In the genomic region with DNA sequence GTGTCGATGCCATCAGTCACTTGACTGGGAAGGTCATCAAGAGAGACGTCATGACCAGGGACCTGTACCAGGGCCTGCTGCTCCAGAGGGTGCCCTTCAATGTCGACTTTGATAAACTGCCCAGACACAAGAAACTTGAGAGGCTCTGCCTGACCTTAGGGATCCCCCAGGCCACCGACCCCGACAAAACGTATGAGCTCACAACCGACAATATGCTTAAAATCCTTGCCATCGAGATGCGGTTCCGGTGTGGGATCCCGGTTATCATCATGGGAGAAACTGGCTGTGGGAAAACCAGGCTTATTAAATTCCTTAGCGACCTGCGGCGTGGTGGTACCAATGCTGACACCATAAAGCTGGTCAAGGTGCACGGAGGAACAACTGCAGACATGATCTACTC, we compare ENCODE assay signal across 24 cellular contexts.
"Had no signal": no experiment of that assay in that cellular context is flagged by ENCODE, and none has a peak within 500 bp of the region (broad histone marks: within the 10 kb centered on the region; RNA-seq: fewer than 3 reads in every experiment).

No MANE protein-coding gene starts in this region.

- H3K27ac ChIP-seq: brain microvascular endothelial cell, cardiac muscle cell, Peyer's patch, RWPE1, SJCRH30 had no signal

- H3K4me3 ChIP-seq: cardiac muscle cell, Peyer's patch, SJCRH30 had no signal

- H3K27ac Mint-ChIP-seq: activated CD8-positive, alpha-beta T cell treated with anti-CD3 and anti-CD28 coated beads, Interleukin-2, amount 10 ng/mL, durations not matched to agents 7 days and 5 days; activated naive CD4-positive, alpha-beta T cell treated with anti-CD3 and anti-CD28 coated beads, Interleukin-2, amount 10 ng/mL, durations not matched to agents 7 days and 5 days; activated naive CD8-positive, alpha-beta T cell treated with anti-CD3 and anti-CD28 coated beads for 36 hours; WTC11 had no signal

- H3K27me3 ChIP-seq: brain microvascular endothelial cell, cardiac muscle cell, Peyer's patch, SJCRH30 had no signal

- H3K9ac ChIP-seq: SK-N-SH had no signal

- H3K4me2 ChIP-seq: SK-N-SH had no signal

- H3K4me1 Mint-ChIP-seq: WTC11 had no signal

- DNase-seq: activated CD4-positive, alpha-beta T cell treated with anti-CD3 and anti-CD28 coated beads for 48 hours; activated CD4-positive, alpha-beta T cell treated with anti-CD3 and anti-CD28 coated beads, Interleukin-2, amount 50 U/mL, for 4 hours; activated CD4-positive, CD25-positive, alpha-beta regulatory T cell treated with anti-CD3 and anti-CD28 coated beads, Interleukin-2, amount 50 U/mL, for 72 hours; activated CD8-positive, alpha-beta memory T cell treated with anti-CD3 and anti-CD28 coated beads, Interleukin-2, amount 50 U/mL, for 48 hours; activated CD8-positive, alpha-beta T cell treated with anti-CD3 and anti-CD28 coated beads, Interleukin-2, amount 10 ng/mL, durations not matched to agents 7 days and 5 days; activated gamma-delta T cell treated with Interleukin-2 at 50 U/mL for 16 hours; activated naive CD4-positive, alpha-beta T cell treated with anti-CD3 and anti-CD28 coated beads, Interleukin-2, amount 10 ng/mL, durations not matched to agents 7 days and 5 days; activated naive CD8-positive, alpha-beta T cell treated with anti-CD3 and anti-CD28 coated beads for 36 hours; brain microvascular endothelial cell; KG1; NCI-H1048; NCI-H146; NCI-H187 treated with DMSO at 0.1 percent for 48 hours; NCI-H2081 treated with DMSO at 0.1 percent for 48 hours; NCI-H446; NCI-H524; Right ventricle myocardium superior; SJCRH30; SK-N-SH had no signal

- H3K27me3 Mint-ChIP-seq: activated naive CD4-positive, alpha-beta T cell treated with anti-CD3 and anti-CD28 coated beads, Interleukin-2, amount 10 ng/mL, durations not matched to agents 7 days and 5 days; activated naive CD8-positive, alpha-beta T cell treated with anti-CD3 and anti-CD28 coated beads for 36 hours had no signal

- H3K9me3 ChIP-seq: Peyer's patch, SJCRH30, SK-N-SH had no signal

- H3K9me3 Mint-ChIP-seq: activated naive CD4-positive, alpha-beta T cell treated with anti-CD3 and anti-CD28 coated beads, Interleukin-2, amount 10 ng/mL, durations not matched to agents 7 days and 5 days; activated naive CD8-positive, alpha-beta T cell treated with anti-CD3 and anti-CD28 coated beads for 36 hours; activated T-helper 1 cell treated with anti-CD3 and anti-CD28 coated beads, Interleukin-12 subunit alpha, Interleukin-12 subunit beta, Interleukin-2, Interleukin-4 antibody, amounts not matched to agents 30 ng/mL and 10 ng/mL and 1 ng/mL, durations not matched to agents 14 hours and 24 hours and 36 hours; WTC11 had no signal

- H3K4me3 Mint-ChIP-seq: activated CD8-positive, alpha-beta T cell treated with anti-CD3 and anti-CD28 coated beads, Interleukin-2, amount 10 ng/mL, durations not matched to agents 7 days and 5 days; activated naive CD4-positive, alpha-beta T cell treated with anti-CD3 and anti-CD28 coated beads, Interleukin-2, amount 10 ng/mL, durations not matched to agents 7 days and 5 days; activated naive CD8-positive, alpha-beta T cell treated with anti-CD3 and anti-CD28 coated beads for 36 hours; activated T-helper 1 cell treated with anti-CD3 and anti-CD28 coated beads, Interleukin-12 subunit alpha, Interleukin-12 subunit beta, Interleukin-2, Interleukin-4 antibody, amounts not matched to agents 30 ng/mL and 10 ng/mL and 1 ng/mL, durations not matched to agents 14 hours and 24 hours and 36 hours; WTC11 had no signal

- H3K4me1 ChIP-seq: Peyer's patch had no signal
